ENCODE assay signal across 17 cellular contexts in the genomic region with DNA sequence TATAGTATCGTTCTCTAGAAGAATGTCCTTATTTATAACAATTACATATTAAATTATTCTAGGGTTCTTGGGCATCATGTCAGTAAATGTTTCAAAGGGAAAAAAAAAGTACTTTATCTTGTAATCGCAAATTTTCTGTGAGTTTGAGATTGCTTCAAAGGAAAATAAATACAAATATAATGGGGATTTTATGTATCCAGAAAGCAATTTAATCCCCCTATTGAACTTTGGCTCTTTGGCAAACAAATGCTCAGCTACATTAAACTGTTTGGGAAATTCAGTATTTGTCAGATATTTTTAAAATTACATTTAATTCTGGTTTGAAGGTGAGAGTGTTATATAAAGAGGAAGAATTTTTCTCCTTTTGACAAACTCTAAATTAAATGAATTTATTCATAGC. TPM values are rescaled to one million over a fixed set of nuclear protein-coding genes. Genes with fewer than 3 reads are reported as not detected.
DNase-seq lines count a peak whose midpoint lies in the region; ATAC-seq, FAIRE-seq and TF ChIP-seq lines count a peak whose summit lies in the region.
"Had no signal": no experiment of that assay in that cellular context is flagged by ENCODE, and none has a peak within 500 bp of the region (broad histone marks: within the 10 kb centered on the region; RNA-seq: fewer than 3 reads in every experiment).

No MANE protein-coding gene starts in this region.

- H3K9me2 ChIP-seq in GM23338 (ENCODE audit: insufficient read depth): no peaks in the 10 kb centered on the region

- ATAC-seq in GM23338: no peak
- no peak; the same call in 2 of the 3 replicates for ATAC-seq in HepG2
- no peak for ATAC-seq in GM21381 (IDR thresholded peaks at IDR 0.05; ENCODE audit: unreplicated experiment)
- ATAC-seq in mucosa of descending colon: no peak
- ATAC-seq: CD8-positive, alpha-beta T cell; HCT116 had no signal

- POLR2A ChIA-PET in HepG2 (lab: Yijun Ruan, JAX): interaction anchor here (0.9 to 1.7 kb wide), 5 partner anchors 8 to 149 kb away, joined by 3 to 7 read pairs (median 3); no protein-coding TSS in a partner anchor

- no peaks in the 10 kb centered on the region for H3K36me3 Mint-ChIP-seq in GM23338 (ENCODE audit: low read depth)
- no peaks in the 10 kb centered on the region for H3K36me3 Mint-ChIP-seq in activated naive CD8-positive, alpha-beta T cell treated with anti-CD3 and anti-CD28 coated beads for 36 hours
- H3K36me3 Mint-ChIP-seq: CD14-positive monocyte; CD8-positive, alpha-beta T cell; IgD-negative memory B cell had no signal

- no peaks in the 10 kb centered on the region for H3K9me3 Mint-ChIP-seq in GM23338
- no peaks in the 10 kb centered on the region for H3K9me3 Mint-ChIP-seq in activated naive CD8-positive, alpha-beta T cell treated with anti-CD3 and anti-CD28 coated beads for 36 hours
- H3K9me3 Mint-ChIP-seq: CD8-positive, alpha-beta T cell had no signal

- TF ChIP-seq CTCF in GM23338 (conservative IDR thresholded peaks at IDR 0.05; ENCODE audit: low read depth in 2 of 2): no peak
- TF ChIP-seq CTCF in adrenal gland (IDR thresholded peaks at IDR 0.05): no peak
- TF ChIP-seq CTCF in HepG2 (CRISPR knock-in tag; IDR thresholded peaks at IDR 0.05): no peak
- TF ChIP-seq CTCF in mucosa of descending colon (IDR thresholded peaks at IDR 0.05): no peak

- CTCF ChIA-PET in HepG2 (lab: Yijun Ruan, JAX; ENCODE audit: low intra/inter-chr PET ratio, low total read pairs): no interaction called here

- H3K4me3 ChIP-seq in GM23338 (no peak overlapping the region), adrenal gland (no peak overlapping the region), HepG2 (replicated peaks in 1 of 3; ENCODE audit: insufficient read depth in 1 of 3, low read depth in 2 of 3, low read length in 3 of 3) (peak overlapping the region in 2 of 3 experiments; percentile 38 to 41; a peak in 4 of 6 replicates), subcutaneous abdominal adipose tissue (ENCODE audit: low read depth in 1 of 5, low read length in 5 of 5) (no peak overlapping the region), mucosa of descending colon (no peak overlapping the region)

- DNase-seq in GM23338 (ENCODE audit: low spot score): no peak
- DNase-seq in adrenal gland: no peak
- DNase-seq in HepG2 (ENCODE audit: low spot score): peak; percentile 63
- DNase-seq in mucosa of descending colon: no peak
- DNase-seq in activated naive CD8-positive, alpha-beta T cell treated with anti-CD3 and anti-CD28 coated beads for 36 hours: no peak
- DNase-seq: CD8-positive, alpha-beta T cell; COR-L47; DMS153; GF-D8 had no signal

- 0 out of 4 replicates have a peak, but pooled peaks of 1 of the 2 experiments have one; percentile 39 for TF ChIP-seq EP300 in HepG2 (IDR thresholded peaks at IDR 0.05; ENCODE audit: low read depth in 2 of 2, low read length in 2 of 2)
- no peak for TF ChIP-seq EP300 in HepG2 (CRISPR knock-in tag; IDR thresholded peaks at IDR 0.05; ENCODE audit: borderline replicate concordance)

- H4K20me1 ChIP-seq in GM23338 (replicated peaks; ENCODE audit: insufficient read depth): no peaks in the 10 kb centered on the region
- H4K20me1 ChIP-seq in HepG2 (ENCODE audit: insufficient read depth, low read length): peaks cover 3% of the 10 kb centered on the region; the same call in 1 of the 2 replicates

- TF ChIP-seq POLR2A in adrenal gland (IDR thresholded peaks at IDR 0.05): no peak
- TF ChIP-seq POLR2A in HepG2 (IDR thresholded peaks at IDR 0.05; ENCODE audit: insufficient read depth in 1 of 2, low read depth in 2 of 2, low read length in 2 of 2): no peak

- H2AFZ ChIP-seq in GM23338 (no peak overlapping the region), HepG2 (ENCODE audit: low read length) (no peak overlapping the region)

- H3K4me2 ChIP-seq in GM23338 (peak overlapping the region; percentile 56), HepG2 (ENCODE audit: low read depth, low read length) (peak overlapping the region; percentile 63)

- H3K4me1 ChIP-seq in GM23338 (ENCODE audit: insufficient read depth): peaks cover 67% of the 10 kb centered on the region
- peaks cover 33 to 42% of the 10 kb centered on the region in 2 donors for H3K4me1 ChIP-seq in adrenal gland (replicated peaks in 1 of 2)
- H3K4me1 ChIP-seq in HepG2 (ENCODE audit: insufficient read depth, low read length): peaks cover 92% of the 10 kb centered on the region
- H3K4me1 ChIP-seq in subcutaneous abdominal adipose tissue (ENCODE audit: control insufficient read depth in 5 of 5, insufficient read depth in 5 of 5, low read length in 5 of 5): peaks cover 0 to 72% (median 33%) of the 10 kb centered on the region in 5 donors
- no peaks in the 10 kb centered on the region for H3K4me1 ChIP-seq in mucosa of descending colon (ENCODE audit: low read depth)

- FAIRE-seq in HepG2 (lab: Jason Lieb, UNC): no peak
- FAIRE-seq: A204.1, GM19239 had no signal

- 57 to 75% (median 72%) methylated on average over 2 of the region's 2 CpGs for WGBS in adrenal gland, 4 donors
- 4% methylated on average over 2 of the region's 2 CpGs for WGBS in HepG2 (ENCODE audit: low lambda C conversion rate)

- H3K9me3 ChIP-seq in adrenal gland (replicated peaks in 1 of 3) (no peaks in the 10 kb centered on the region), HepG2 (ENCODE audit: low read length) (no peaks in the 10 kb centered on the region), subcutaneous abdominal adipose tissue (ENCODE audit: control insufficient read depth in 5 of 5, low read length in 5 of 5) (no peaks in the 10 kb centered on the region), mucosa of descending colon (no peaks in the 10 kb centered on the region)

- in situ Hi-C loops in HepG2 (cut with HindIII; ENCODE audit: extremely low pct_ligation_motif_present, low pct_unique_long_range_greater_than_20kb): no loop called here

- H3K4me3 Mint-ChIP-seq in GM23338: no peak overlapping the region
- H3K4me3 Mint-ChIP-seq in activated naive CD8-positive, alpha-beta T cell treated with anti-CD3 and anti-CD28 coated beads for 36 hours: no peak overlapping the region
- H3K4me3 Mint-ChIP-seq: CD14-positive monocyte; CD8-positive, alpha-beta T cell; IgD-negative memory B cell had no signal

- H3K4me1 Mint-ChIP-seq in GM23338: peaks cover 71% of the 10 kb centered on the region
- no peaks in the 10 kb centered on the region for H3K4me1 Mint-ChIP-seq in activated naive CD8-positive, alpha-beta T cell treated with anti-CD3 and anti-CD28 coated beads for 36 hours
- H3K4me1 Mint-ChIP-seq: CD14-positive monocyte, IgD-negative memory B cell had no signal

- H3K79me2 ChIP-seq in GM23338 (replicated peaks; ENCODE audit: insufficient read depth) (peaks cover 41% of the 10 kb centered on the region), HepG2 (ENCODE audit: insufficient read depth, low read length) (peaks cover 98% of the 10 kb centered on the region)

- H3K9ac ChIP-seq in HepG2 (ENCODE audit: insufficient read depth, low read depth, low read length) (peak overlapping the region; percentile 48), subcutaneous abdominal adipose tissue (ENCODE audit: low read length in 5 of 5) (peak overlapping the region in 1 of 5 donors; percentile 60)

- BruUV-seq in HepG2 (replicated peaks; lab: Mats Ljungman, UMichigan): TSS peak; percentile 84

- intact Hi-C loops in adrenal gland (cut with DNase I) (no loop called here), HepG2 (cut with micrococcal nuclease; ENCODE audit: unreplicated experiment) (loop anchor here (1.0 kb wide), 1 partner anchor 8 kb away; a partner anchor contains a TSS), mucosa of descending colon (cut with DNase I, micrococcal nuclease) (no loop called here)

- H3K27me3 Mint-ChIP-seq in GM23338 (ENCODE audit: insufficient read depth, low read depth, poor library complexity): peaks cover 3% of the 10 kb centered on the region
- no peaks in the 10 kb centered on the region for H3K27me3 Mint-ChIP-seq in activated naive CD8-positive, alpha-beta T cell treated with anti-CD3 and anti-CD28 coated beads for 36 hours
- H3K27me3 Mint-ChIP-seq: IgD-negative memory B cell had no signal

- H3K36me3 ChIP-seq in GM23338 (ENCODE audit: insufficient read depth): no peaks in the 10 kb centered on the region
- H3K36me3 ChIP-seq in adrenal gland (replicated peaks in 1 of 2): no peaks in the 10 kb centered on the region
- H3K36me3 ChIP-seq in HepG2 (replicated peaks in 1 of 2; ENCODE audit: control insufficient read depth in 1 of 2, insufficient read depth in 2 of 2, low read length in 2 of 2): no peaks in the 10 kb centered on the region; a peak in 1 of 5 replicates
- H3K36me3 ChIP-seq in subcutaneous abdominal adipose tissue (ENCODE audit: control insufficient read depth in 5 of 5, insufficient read depth in 5 of 5, low read length in 5 of 5): no peaks in the 10 kb centered on the region
- H3K36me3 ChIP-seq in mucosa of descending colon (ENCODE audit: low read depth): no peaks in the 10 kb centered on the region

- no peaks in the 10 kb centered on the region for H3K27me3 ChIP-seq in GM23338 (ENCODE audit: insufficient read depth)
- no peaks in the 10 kb centered on the region for H3K27me3 ChIP-seq in adrenal gland
- no peaks in the 10 kb centered on the region for H3K27me3 ChIP-seq in HepG2 (ENCODE audit: control insufficient read depth in 1 of 2, insufficient read depth in 2 of 2, low read length in 2 of 2)
- no peaks in the 10 kb centered on the region for H3K27me3 ChIP-seq in subcutaneous abdominal adipose tissue (ENCODE audit: control insufficient read depth in 5 of 5, insufficient read depth in 4 of 5, low read length in 5 of 5)

- H3F3A ChIP-seq in GM23338 (replicated peaks; ENCODE audit: low read depth): no peaks in the 10 kb centered on the region

- no peak for TF ChIP-seq RAD21 in HepG2 (CRISPR knock-in tag; IDR thresholded peaks at IDR 0.05)

- H3K27ac Mint-ChIP-seq in GM23338: no peak overlapping the region; the same call in 1 of the 2 replicates
- no peak overlapping the region for H3K27ac Mint-ChIP-seq in activated naive CD8-positive, alpha-beta T cell treated with anti-CD3 and anti-CD28 coated beads for 36 hours
- H3K27ac Mint-ChIP-seq: CD14-positive monocyte; CD8-positive, alpha-beta T cell; IgD-negative memory B cell had no signal

- H3K27ac ChIP-seq in GM23338 (ENCODE audit: low read depth): no peak overlapping the region
- H3K27ac ChIP-seq in adrenal gland: peak overlapping the region in 3 of 5 donors; percentile 11 to 60 (median 48)
- H3K27ac ChIP-seq in HepG2 (ENCODE audit: extremely low read length, insufficient read depth, low read length): peak overlapping the region; percentile 73
- H3K27ac ChIP-seq in subcutaneous abdominal adipose tissue (ENCODE audit: low read depth, low read length): peak overlapping the region; percentile 79
- H3K27ac ChIP-seq: HL-60 had no signal

RNA-seq across cellular contexts. Expression of a gene that starts 8.0 kb away (rescaled TPM):
- 22.5 and 28.9 TPM in 2 replicates for total RNA-seq in GM23338 (2014; rRNA removed; shearing (Covaris generic))
- polyA plus RNA-seq in GM23338 (2016; fragmentation: Nextera tagmentation; extraction: Ambion mirVana): 5.2 and 7.4 TPM in 2 replicates
- total RNA-seq in adrenal gland: 10 to 100 TPM; 26.9 to 90.0 (median 51.2) TPM
- polyA plus RNA-seq in adrenal gland: 10 to 100 TPM in 2 of 3 donors, 1 to 10 TPM in 1; 9.4 to 18.1 (median 12.9) TPM
- total RNA-seq in HepG2 (2016; rRNA removed; fragmentation: Illumina TruSeq; extraction: Trizol): 86.3 and 95.7 TPM in 2 replicates
- 16.5 and 17.3 TPM in 2 replicates for total RNA-seq in HepG2 (2016; cell fraction: cytosol; rRNA removed; fragmentation: Illumina TruSeq; extraction: Trizol; ENCODE audit: low read depth)
- total RNA-seq in HepG2 (2016; cell fraction: insoluble cytoplasmic fraction; rRNA removed; fragmentation: Illumina TruSeq; extraction: Trizol): 83.9 and 102 TPM in 2 replicates
- total RNA-seq in HepG2 (2016; cell fraction: membrane; rRNA removed; fragmentation: Illumina TruSeq; extraction: Trizol): 23.5 and 28.5 TPM in 2 replicates
- total RNA-seq in HepG2 (2016; cell fraction: nucleus; rRNA removed; fragmentation: Illumina TruSeq; extraction: Trizol): 133 TPM in 2 replicates
- 68.6 and 79.5 TPM in 2 replicates for polyA plus RNA-seq in HepG2 (2011; rRNA removed)
- polyA plus RNA-seq in HepG2 (2011; cell fraction: cytosol; rRNA removed): 53.2 and 78.7 TPM in 2 replicates
- polyA plus RNA-seq in HepG2 (2011; cell fraction: nucleus; rRNA removed): 56.5 and 68.3 TPM in 2 replicates
- polyA plus RNA-seq in HepG2 (2012): 56.8 and 59.4 TPM in 2 replicates
- polyA plus RNA-seq in HepG2 (2016; cell fraction: cytosol; fragmentation: Illumina TruSeq; extraction: Trizol; ENCODE audit: low read depth): 7.4 and 7.7 TPM in 2 replicates
- 88.8 and 97.6 TPM in 2 replicates for polyA plus RNA-seq in HepG2 (2016; cell fraction: insoluble cytoplasmic fraction; fragmentation: Illumina TruSeq; extraction: Trizol; ENCODE audit: low read depth)
- 12.9 and 14.0 TPM in 2 replicates for polyA plus RNA-seq in HepG2 (2016; cell fraction: membrane; fragmentation: Illumina TruSeq; extraction: Trizol; ENCODE audit: low read depth)
- polyA plus RNA-seq in HepG2 (2016; cell fraction: nucleus; fragmentation: Illumina TruSeq; extraction: Trizol; ENCODE audit: insufficient read depth, low read depth): 72.3 and 73.1 TPM in 2 replicates
- 96.5 TPM in 1 of 2 replicates, not detected in the other for polyA minus RNA-seq in HepG2 (2011; rRNA and poly(A)+ RNA removed; ENCODE audit: low replicate concordance)
- 99.5 and 134 TPM in 2 replicates for polyA minus RNA-seq in HepG2 (2011; cell fraction: cytosol; rRNA and poly(A)+ RNA removed)
- polyA minus RNA-seq in HepG2 (2011; cell fraction: nucleus; rRNA and poly(A)+ RNA removed): 426 and 440 TPM in 2 replicates
- total RNA-seq in mucosa of descending colon: 1 to 10 TPM in 2 of 3 donors, under 1 TPM in 1; 0.69 to 6.4 (median 1.9) TPM
- total RNA-seq in activated naive CD8-positive, alpha-beta T cell treated with anti-CD3 and anti-CD28 coated beads for 36 hours: not detected
- total RNA-seq: CD8-positive, alpha-beta T cell had no signal
- polyA plus RNA-seq: IgD-negative memory B cell had no signal

Comparison
In these comparisons a context has a peak if more than half of its experiments do, and no peak if none do; other contexts are left out.
1. H3K4me3 ChIP-seq: peak in HepG2 (2 of 3); none in GM23338 (single experiment), adrenal gland (0 of 4), subcutaneous abdominal adipose tissue (0 of 5) and mucosa of descending colon (single experiment).